22 cellular contexts compared by ENCODE assay signal in the genomic region with DNA sequence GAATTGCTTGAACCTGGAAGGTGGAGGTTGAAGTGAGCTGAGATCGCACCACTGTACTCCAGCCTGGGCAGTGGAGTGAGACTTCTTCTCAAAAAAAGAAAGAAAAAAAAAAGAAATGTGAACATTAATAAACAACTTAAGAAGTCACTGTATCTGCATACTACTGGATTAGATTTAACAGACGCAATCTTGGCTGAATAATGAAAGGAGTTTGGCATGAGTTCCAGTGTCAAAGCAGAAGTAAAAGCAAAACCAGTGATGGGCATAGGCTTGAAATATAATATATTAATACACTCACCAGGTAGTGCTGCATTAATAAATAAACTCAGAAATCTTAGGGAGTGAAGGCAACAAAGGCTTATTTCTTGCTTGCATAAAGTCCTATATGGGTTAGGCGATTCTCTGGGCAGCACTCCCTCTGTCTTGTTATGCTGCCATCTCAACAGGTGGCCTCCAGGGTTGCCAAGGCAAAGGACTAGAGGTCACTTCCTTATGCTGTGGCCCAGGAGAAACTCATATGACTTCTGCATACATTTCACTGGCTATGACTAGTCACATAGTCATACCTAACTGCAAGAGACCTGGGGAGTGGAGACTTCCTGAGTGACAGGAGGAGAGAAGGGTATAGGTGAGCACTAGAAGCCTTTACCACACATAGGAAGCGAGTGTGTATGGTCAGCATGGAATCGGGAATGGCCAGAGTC.
A peak's percentile ranks its signal among the peaks of the same experiment; 100 is the strongest.
DNase-seq lines count a peak whose midpoint lies in the region; ATAC-seq and TF ChIP-seq lines count a peak whose summit lies in the region.
"Had no signal": no experiment of that assay in that cellular context is flagged by ENCODE, and none has a peak within 500 bp of the region (broad histone marks: within the 10 kb centered on the region; RNA-seq: fewer than 3 reads in every experiment).

No MANE protein-coding gene starts in this region.

- peak; percentile 94 to 99 (median 98) for ATAC-seq in psoas muscle
- ATAC-seq in HG03139 (IDR thresholded peaks at IDR 0.05; ENCODE audit: unreplicated experiment): no peak
- ATAC-seq in GM19395 (IDR thresholded peaks at IDR 0.05; ENCODE audit: unreplicated experiment): no peak
- no peak for ATAC-seq in HG03097 (IDR thresholded peaks at IDR 0.05; ENCODE audit: low FRiP score, unreplicated experiment)
- ATAC-seq: activated CD4-positive, alpha-beta T cell treated with anti-CD3 and anti-CD28 coated beads for 36 hours; activated T-cell treated with anti-CD3 and anti-CD28 coated beads, Interleukin-2, amount 50 U/mL, for 72 hours had no signal

- CTCF ChIA-PET in Calu3 (lab: Charles Lee): interaction anchor here (0.8 kb wide), 1 partner anchor 1239 kb away, joined by 3 read pairs; no protein-coding TSS in a partner anchor

- no peaks in the 10 kb centered on the region for H3K27me3 Mint-ChIP-seq in Calu3 (ENCODE audit: unreplicated experiment)
- H3K27me3 Mint-ChIP-seq: activated naive CD4-positive, alpha-beta T cell treated with anti-CD3 and anti-CD28 coated beads, Interleukin-2, amount 10 ng/mL, durations not matched to agents 7 days and 5 days had no signal

- H3K4me1 Mint-ChIP-seq in Calu3 (ENCODE audit: low read depth, unreplicated experiment): peaks cover 21% of the 10 kb centered on the region
- H3K4me1 Mint-ChIP-seq: activated CD4-positive, alpha-beta T cell treated with anti-CD3 and anti-CD28 coated beads for 36 hours; activated naive CD4-positive, alpha-beta T cell treated with anti-CD3 and anti-CD28 coated beads, Interleukin-2, amount 10 ng/mL, durations not matched to agents 7 days and 5 days; central memory CD8-positive, alpha-beta T cell had no signal

- no peak overlapping the region for H3K4me3 ChIP-seq in psoas muscle

- no peak overlapping the region for H3K4me3 Mint-ChIP-seq in Calu3 (ENCODE audit: low read depth, unreplicated experiment)
- H3K4me3 Mint-ChIP-seq: activated CD4-positive, alpha-beta T cell treated with anti-CD3 and anti-CD28 coated beads for 36 hours; activated naive CD4-positive, alpha-beta T cell treated with anti-CD3 and anti-CD28 coated beads, Interleukin-2, amount 10 ng/mL, durations not matched to agents 7 days and 5 days; activated T-cell treated with anti-CD3 and anti-CD28 coated beads, Interleukin-2, amount 50 U/mL, for 72 hours; central memory CD8-positive, alpha-beta T cell had no signal

- H3K36me3 Mint-ChIP-seq in Calu3 (ENCODE audit: insufficient read depth, unreplicated experiment): no peaks in the 10 kb centered on the region
- H3K36me3 Mint-ChIP-seq: activated naive CD4-positive, alpha-beta T cell treated with anti-CD3 and anti-CD28 coated beads, Interleukin-2, amount 10 ng/mL, durations not matched to agents 7 days and 5 days had no signal

- WGBS in psoas muscle, 3 donors: 48 to 59% (median 49%) methylated on average over 5 of the region's 5 CpGs

- TF ChIP-seq CTCF in Calu3 (IDR thresholded peaks at IDR 0.05; ENCODE audit: unreplicated experiment): no peak
- TF ChIP-seq CTCF in psoas muscle (IDR thresholded peaks at IDR 0.05): no peak

- H3K27ac ChIP-seq in psoas muscle: peak overlapping the region; percentile 64

- intact Hi-C loops in Calu3 (cut with micrococcal nuclease; ENCODE audit: unreplicated experiment): no loop called here
- intact Hi-C loops in psoas muscle (cut with DNase I): loop anchor here in 1 of 2 donors (10.0 kb wide), 2 partner anchors 576 to 706 kb away; partner anchors contain the start of gene MEIS1

- H3K9me3 Mint-ChIP-seq in Calu3 (ENCODE audit: low read depth, unreplicated experiment): no peaks in the 10 kb centered on the region
- H3K9me3 Mint-ChIP-seq: activated naive CD4-positive, alpha-beta T cell treated with anti-CD3 and anti-CD28 coated beads, Interleukin-2, amount 10 ng/mL, durations not matched to agents 7 days and 5 days; activated T-cell treated with anti-CD3 and anti-CD28 coated beads, Interleukin-2, amount 50 U/mL, for 72 hours; central memory CD8-positive, alpha-beta T cell had no signal

- no peaks in the 10 kb centered on the region for H3K27me3 ChIP-seq in psoas muscle (ENCODE audit: insufficient read depth in 3 of 3, low read length in 2 of 3)

- peak overlapping the region; percentile 89 for H3K27ac Mint-ChIP-seq in Calu3 (ENCODE audit: unreplicated experiment)
- H3K27ac Mint-ChIP-seq: activated CD4-positive, alpha-beta T cell treated with anti-CD3 and anti-CD28 coated beads for 36 hours; activated naive CD4-positive, alpha-beta T cell treated with anti-CD3 and anti-CD28 coated beads, Interleukin-2, amount 10 ng/mL, durations not matched to agents 7 days and 5 days; activated T-cell treated with anti-CD3 and anti-CD28 coated beads, Interleukin-2, amount 50 U/mL, for 72 hours had no signal

- H3K36me3 ChIP-seq in psoas muscle (ENCODE audit: insufficient read depth in 1 of 2, low read depth in 1 of 2): no peaks in the 10 kb centered on the region

- DNase-seq in Calu3: peak; percentile 58
- peak; percentile 7 for DNase-seq in M059J (ENCODE audit: low read depth)
- DNase-seq in cerebellum (ENCODE audit: low spot score): peak; percentile 38
- DNase-seq in psoas muscle: peak; percentile 17 to 61
- DNase-seq in superior temporal gyrus (ENCODE audit: extremely low spot score): no peak
- DNase-seq: ACHN; activated CD4-positive, alpha-beta T cell treated with anti-CD3 and anti-CD28 coated beads for 36 hours; activated naive CD4-positive, alpha-beta T cell treated with anti-CD3 and anti-CD28 coated beads, Interleukin-2, amount 10 ng/mL, durations not matched to agents 7 days and 5 days; activated T-cell treated with anti-CD3 and anti-CD28 coated beads, Interleukin-2, amount 50 U/mL, for 72 hours; anterior cingulate cortex; erythroblast; GDM1; H7; kidney; NCI-H2171 treated with DMSO at 0.1 percent for 48 hours; nucleus accumbens; stimulated activated CD4-positive, alpha-beta T cell treated with anti-CD3 and anti-CD28 coated beads, Interleukin-12 subunit alpha, Interleukin-12 subunit beta, amount 100 ng/mL, for 4 hours; T-helper 1 cell had no signal

- H3K9me3 ChIP-seq in psoas muscle: no peaks in the 10 kb centered on the region

- H3K4me1 ChIP-seq in psoas muscle: peaks cover 17% of the 10 kb centered on the region

- BruUV-seq in Calu3 (replicated peaks; lab: Mats Ljungman, UMichigan): no TSS peak

Comparison
In these comparisons a context has a peak if more than half of its experiments do, and no peak if none do; other contexts are left out.
1. ATAC-seq: peak in psoas muscle (4 of 4); none in HG03139 (single experiment), GM19395 (single experiment) and HG03097 (single experiment).